In the genomic region with DNA sequence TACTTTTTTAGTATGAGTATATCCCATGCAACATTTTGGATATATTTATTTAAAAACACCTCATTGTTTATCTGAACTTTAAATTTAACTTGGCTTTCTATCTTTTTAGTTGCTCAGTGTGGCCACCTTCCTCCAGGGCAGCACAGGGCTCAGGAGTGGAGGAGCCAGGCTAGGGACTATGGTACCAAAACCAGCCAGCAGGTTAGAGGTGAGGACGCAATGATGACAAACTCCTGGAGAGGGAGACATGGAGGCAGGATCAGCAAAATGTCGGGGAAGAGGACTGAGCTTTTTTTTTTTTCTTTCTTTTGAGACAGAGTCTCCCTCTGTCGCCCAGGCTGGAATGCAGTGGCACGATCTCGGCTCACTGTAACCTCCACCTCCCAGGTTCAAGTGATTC, we compare ENCODE assay signal across 1 cellular context.
TF ChIP-seq lines count a peak whose summit lies in the region.

No MANE protein-coding gene starts in this region.

TF ChIP-seq in K562, 482 proteins besides CTCF, POLR2A, EP300 and RAD21 (continued from another document):
- TF ChIP-seq NR2C2 (CRISPR knock-in tag; IDR thresholded peaks at IDR 0.05) (no peak), NR2C2 (tag; IDR thresholded peaks at IDR 0.05) (0 out of 2 replicates have a peak, but pooled peaks have one; percentile 13), NFE2 (IDR thresholded peaks at IDR 0.05; ENCODE audit: low read depth) (0 out of 2 replicates have a peak, but pooled peaks have one; percentile 16), STAT5B (CRISPR knock-in tag; IDR thresholded peaks at IDR 0.05) (no peak), RFX5 (IDR thresholded peaks at IDR 0.05; ENCODE audit: low read depth, low read length) (no peak), SMARCA4 (IDR thresholded peaks at IDR 0.05) (0 out of 2 replicates have a peak, but pooled peaks have one; percentile 17), SMARCE1 (IDR thresholded peaks at IDR 0.05) (0 out of 2 replicates have a peak, but pooled peaks have one; percentile 23), YY1 (IDR thresholded peaks at IDR 0.05; ENCODE audit: borderline replicate concordance in 1 of 3, control insufficient read depth in 1 of 3, extremely low read depth in 1 of 3, insufficient read depth in 3 of 3, insufficient read length in 1 of 3, insufficient replicate concordance in 2 of 3, low read depth in 1 of 3, low read length in 2 of 3) (peak in 1 of 3 experiments; percentile 55), ZNF384 (IDR thresholded peaks at IDR 0.05; ENCODE audit: low read depth, low read length) (peak; percentile 91), ZNF23 (CRISPR knock-in tag; IDR thresholded peaks at IDR 0.05) (no peak), MTA3 (IDR thresholded peaks at IDR 0.05; ENCODE audit: borderline replicate concordance) (0 out of 2 replicates have a peak, but pooled peaks have one; percentile 27), CREM (IDR thresholded peaks at IDR 0.05; ENCODE audit: low read depth) (peak; percentile 30; the same call in 1 of the 2 replicates)
